Comparison of ENCODE assay signal across 16 cellular contexts in genomic region chr2:219209236-219209635, GRCh38. TPM values are rescaled to one million over a fixed set of nuclear protein-coding genes. Genes with fewer than 3 reads are reported as not detected.
A peak's percentile ranks its signal among the peaks of the same experiment; 100 is the strongest.
DNase-seq lines count a peak whose midpoint lies in the region; ATAC-seq and TF ChIP-seq lines count a peak whose summit lies in the region.
"Had no signal": no experiment of that assay in that cellular context is flagged by ENCODE, and none has a peak within 500 bp of the region (broad histone marks: within the 10 kb centered on the region; RNA-seq: fewer than 3 reads in every experiment).

No MANE protein-coding gene starts in this region.

- H3K36me3 Mint-ChIP-seq in CD8-positive, alpha-beta T cell = peaks cover 39% of the 10 kb centered on the region
- peaks cover 70% of the 10 kb centered on the region for H3K36me3 Mint-ChIP-seq in activated T-helper 17 cell treated with anti-CD3 and anti-CD28 coated beads, Interleukin-2, amount 50 U/mL, for 72 hours (ENCODE audit: low read depth)
- no peaks in the 10 kb centered on the region for H3K36me3 Mint-ChIP-seq in natural killer cell

- TF ChIP-seq POLR2A in gastroesophageal sphincter (IDR thresholded peaks at IDR 0.05) = no peak

- POLR2A ChIA-PET in A673 (lab: Charles Lee; ENCODE audit: low non-redundant PET) = interaction anchor here (0.6 kb wide), 1 partner anchor 20 kb away, joined by 4 read pairs; no protein-coding TSS in a partner anchor
- POLR2A ChIA-PET in CD8-positive, alpha-beta T cell (lab: Charles Lee) = interaction anchor here (0.5 to 5.0 kb wide), 8 partner anchors 9 to 86 kb away, joined by 3 to 95 read pairs (median 4); partner anchors contain the start of genes ABCB6, CNPPD1 and RETREG2

- no peaks in the 10 kb centered on the region for H3K9me3 ChIP-seq in A673 (ENCODE audit: low read depth, low read length, poor library complexity, severe bottlenecking)
- H3K9me3 ChIP-seq in CD8-positive, alpha-beta T cell (ENCODE audit: low read length) = no peaks in the 10 kb centered on the region
- H3K9me3 ChIP-seq in gastroesophageal sphincter = no peaks in the 10 kb centered on the region
- H3K9me3 ChIP-seq: BE2C, psoas muscle had no signal

- H3K27me3 ChIP-seq in A673 (replicated peaks; ENCODE audit: insufficient read depth, low read depth, low read length, poor library complexity) (no peaks in the 10 kb centered on the region), gastroesophageal sphincter (no peaks in the 10 kb centered on the region)
- H3K27me3 ChIP-seq in CD8-positive, alpha-beta T cell (ENCODE audit: insufficient read depth, low read length) = no peaks in the 10 kb centered on the region
- H3K27me3 ChIP-seq: BE2C had no signal

- peak overlapping the region; percentile 11 for H3K4me3 Mint-ChIP-seq in CD8-positive, alpha-beta T cell
- H3K4me3 Mint-ChIP-seq in activated T-helper 17 cell treated with anti-CD3 and anti-CD28 coated beads, Interleukin-2, amount 50 U/mL, for 72 hours = peak overlapping the region; percentile 97
- no peak overlapping the region for H3K4me3 Mint-ChIP-seq in natural killer cell
- H3K4me3 Mint-ChIP-seq: endodermal cell had no signal

- intact Hi-C loops in A673 (cut with micrococcal nuclease; ENCODE audit: unreplicated experiment) (no loop called here), natural killer cell (cut with micrococcal nuclease) (no loop called here)
- intact Hi-C loops in CD8-positive, alpha-beta T cell (cut with DNase I, micrococcal nuclease) = loop anchor here in 1 of 2 experiments (10.0 kb wide), 1 partner anchor 494 kb away; the partner anchor contains the start of gene TTLL4

- H3K27ac ChIP-seq in A673 (ENCODE audit: low read depth, low read length, poor library complexity, severe bottlenecking) (peak overlapping the region; percentile 68), gastroesophageal sphincter (peak overlapping the region in 1 of 4 donors; percentile 26)
- no peak overlapping the region for H3K27ac ChIP-seq in CD8-positive, alpha-beta T cell (ENCODE audit: low read depth, low read length)
- H3K27ac ChIP-seq: psoas muscle had no signal

- 72% methylated on average over 3 of the region's 8 CpGs; no CpG with 5 or more reads in 1 of the 2 donors for WGBS in gastroesophageal sphincter (ENCODE audit: low coverage in 1 of 2), 2 donors

- BruUV-seq in A673 (replicated peaks; lab: Mats Ljungman, UMichigan) = no TSS peak

- H3K36me3 ChIP-seq in A673 (ENCODE audit: insufficient read depth, low read length, poor library complexity, severe bottlenecking) (peaks cover 48% of the 10 kb centered on the region), gastroesophageal sphincter (peaks cover 0 to 59% of the 10 kb centered on the region in 2 donors)
- peaks cover 12% of the 10 kb centered on the region for H3K36me3 ChIP-seq in CD8-positive, alpha-beta T cell (ENCODE audit: insufficient read depth, low read length)

- no peak for TF ChIP-seq CTCF in A673 (conservative IDR thresholded peaks at IDR 0.05; ENCODE audit: low read depth, low read length)
- no peak for TF ChIP-seq CTCF in CD8-positive, alpha-beta T cell (IDR thresholded peaks at IDR 0.05)
- no peak for TF ChIP-seq CTCF in natural killer cell (IDR thresholded peaks at IDR 0.05)
- TF ChIP-seq CTCF in gastroesophageal sphincter (IDR thresholded peaks at IDR 0.05) = no peak

- no peak for DNase-seq in A673 (ENCODE audit: low spot score)
- DNase-seq in CD8-positive, alpha-beta T cell = no peak
- no peak for DNase-seq in natural killer cell
- no peak for DNase-seq in HUDEP-2 (lab: John Stamatoyannopoulos, UW; ENCODE audit: unreplicated experiment in 76 of 76)
- no peak for DNase-seq in NCI-H524 (lab: John Stamatoyannopoulos, UW)
- DNase-seq in GOT3 (lab: John Stamatoyannopoulos, UW) = no peak
- DNase-seq: BE2C; caudate nucleus; DMS79; endodermal cell; left ventricle myocardium superior; NCI-H446; psoas muscle; stimulated activated CD4-positive, alpha-beta T cell treated with anti-CD3 and anti-CD28 coated beads, Interleukin-12 subunit alpha, Interleukin-12 subunit beta, amount 100 ng/mL, for 4 hours had no signal

- H3K27me3 Mint-ChIP-seq in CD8-positive, alpha-beta T cell (ENCODE audit: low read depth) = no peaks in the 10 kb centered on the region
- no peaks in the 10 kb centered on the region for H3K27me3 Mint-ChIP-seq in activated T-helper 17 cell treated with anti-CD3 and anti-CD28 coated beads, Interleukin-2, amount 50 U/mL, for 72 hours
- no peaks in the 10 kb centered on the region for H3K27me3 Mint-ChIP-seq in natural killer cell (ENCODE audit: low read depth in 2 of 2)

- no peak for TF ChIP-seq EP300 in gastroesophageal sphincter (IDR thresholded peaks at IDR 0.05)

- H3K4me1 ChIP-seq in A673 (ENCODE audit: insufficient read depth, low read length, poor library complexity, severe bottlenecking) (peaks cover 15% of the 10 kb centered on the region), gastroesophageal sphincter (peaks cover 0 to 29% (median 9%) of the 10 kb centered on the region in 3 donors)
- H3K4me1 ChIP-seq in CD8-positive, alpha-beta T cell (ENCODE audit: insufficient read depth, low read length) = peaks cover 48% of the 10 kb centered on the region

- ATAC-seq in CD8-positive, alpha-beta T cell = no peak
- no peak for ATAC-seq in activated T-helper 17 cell treated with anti-CD3 and anti-CD28 coated beads, Interleukin-2, amount 50 U/mL, for 72 hours (replicated peaks)
- ATAC-seq in natural killer cell (no peak), gastroesophageal sphincter (no peak)
- ATAC-seq: left ventricle myocardium superior, psoas muscle had no signal

- no peaks in the 10 kb centered on the region for H3K9me3 Mint-ChIP-seq in CD8-positive, alpha-beta T cell
- H3K9me3 Mint-ChIP-seq in activated T-helper 17 cell treated with anti-CD3 and anti-CD28 coated beads, Interleukin-2, amount 50 U/mL, for 72 hours = no peaks in the 10 kb centered on the region
- H3K9me3 Mint-ChIP-seq in natural killer cell = no peaks in the 10 kb centered on the region

- H3K27ac Mint-ChIP-seq in CD8-positive, alpha-beta T cell = peak overlapping the region; percentile 82
- H3K27ac Mint-ChIP-seq in activated T-helper 17 cell treated with anti-CD3 and anti-CD28 coated beads, Interleukin-2, amount 50 U/mL, for 72 hours = peak overlapping the region; percentile 75
- peak overlapping the region; percentile 58 to 92 for H3K27ac Mint-ChIP-seq in natural killer cell
- H3K27ac Mint-ChIP-seq: endodermal cell had no signal

- CTCF ChIA-PET in A673 (lab: Charles Lee) = no interaction called here
- CTCF ChIA-PET in CD8-positive, alpha-beta T cell (lab: Charles Lee) = interaction anchor here (0.6 to 20.3 kb wide), 9 partner anchors 10 to 85 kb away, joined by 3 to 228 read pairs (median 4); partner anchors contain the start of genes CNPPD1, NHEJ1, SLC23A3 and TUBA4A

- H3K4me3 ChIP-seq in A673 (ENCODE audit: low read depth, low read length, poor library complexity, severe bottlenecking) (no peak overlapping the region), gastroesophageal sphincter (no peak overlapping the region)
- no peak overlapping the region for H3K4me3 ChIP-seq in CD8-positive, alpha-beta T cell (ENCODE audit: low read depth, low read length)
- H3K4me3 ChIP-seq: psoas muscle had no signal

- peaks cover 46% of the 10 kb centered on the region for H3K4me1 Mint-ChIP-seq in CD8-positive, alpha-beta T cell (ENCODE audit: low read depth)
- H3K4me1 Mint-ChIP-seq in activated T-helper 17 cell treated with anti-CD3 and anti-CD28 coated beads, Interleukin-2, amount 50 U/mL, for 72 hours = peaks cover 10% of the 10 kb centered on the region
- peaks cover 24 to 33% of the 10 kb centered on the region in 2 donors for H3K4me1 Mint-ChIP-seq in natural killer cell

RNA-seq across cellular contexts. Expression of gene ZFAND2B, which starts 2.7 kb away (rescaled TPM):
- total RNA-seq in A673 (2021) (20.0 and 23.7 TPM in 2 replicates), natural killer cell (10 to 100 TPM; 67.6 to 84.0 (median 83.4) TPM), gastroesophageal sphincter (10 to 100 TPM; 34.7 to 44.5 (median 37.6) TPM)
- total RNA-seq in CD8-positive, alpha-beta T cell = 10 to 100 TPM; 74.3 to 78.7 TPM
- 10 to 100 TPM; 27.9 to 29.8 TPM for total RNA-seq in activated T-helper 17 cell treated with anti-CD3 and anti-CD28 coated beads, Interleukin-2, amount 50 U/mL, for 72 hours

RNA-seq across cellular contexts. Expression of gene ABCB6, which starts 9.5 kb away (rescaled TPM):
- total RNA-seq in A673 (2021) (87.7 and 101 TPM in 2 replicates), natural killer cell (1 to 10 TPM in 2 of 3 donors, under 1 TPM in 1; 0.93 to 3.4 (median 1.9) TPM), gastroesophageal sphincter (10 to 100 TPM; 11.4 to 19.6 (median 16.8) TPM)
- 1 to 10 TPM; 3.4 to 3.5 TPM for total RNA-seq in CD8-positive, alpha-beta T cell
- total RNA-seq in activated T-helper 17 cell treated with anti-CD3 and anti-CD28 coated beads, Interleukin-2, amount 50 U/mL, for 72 hours = 10 to 100 TPM; 29.7 to 94.1 TPM

RNA-seq across cellular contexts. Expression of gene ATG9A, which starts 20.2 kb away (rescaled TPM):
- total RNA-seq in A673 (2021) (50.0 and 55.6 TPM in 2 replicates), natural killer cell (100 to 1,000 TPM in 2 of 3 donors, 10 to 100 TPM in 1; 98.1 to 110 (median 108) TPM), gastroesophageal sphincter (10 to 100 TPM; 39.8 to 82.6 (median 47.0) TPM)
- total RNA-seq in CD8-positive, alpha-beta T cell = 100 to 1,000 TPM; 103 to 116 TPM
- 10 to 100 TPM; 46.6 to 81.3 TPM for total RNA-seq in activated T-helper 17 cell treated with anti-CD3 and anti-CD28 coated beads, Interleukin-2, amount 50 U/mL, for 72 hours

RNA-seq across cellular contexts. Expression of gene ANKZF1, which starts 20.4 kb away (rescaled TPM):
- 30.6 and 39.1 TPM in 2 replicates for total RNA-seq in A673 (2021)
- 10 to 100 TPM; 97.4 to 99.5 TPM for total RNA-seq in CD8-positive, alpha-beta T cell
- total RNA-seq in activated T-helper 17 cell treated with anti-CD3 and anti-CD28 coated beads, Interleukin-2, amount 50 U/mL, for 72 hours = 100 to 1,000 TPM; 109 to 367 TPM
- 100 to 1,000 TPM; 100 to 148 (median 117) TPM for total RNA-seq in natural killer cell
- total RNA-seq in gastroesophageal sphincter = 10 to 100 TPM; 24.3 to 48.4 (median 25.1) TPM

RNA-seq across cellular contexts. Expression of gene RETREG2, which starts 31.2 kb away (rescaled TPM):
- total RNA-seq in A673 (2021) (53.1 and 59.0 TPM in 2 replicates), natural killer cell (10 to 100 TPM; 77.0 to 81.9 (median 79.0) TPM), gastroesophageal sphincter (10 to 100 TPM; 49.8 to 63.7 (median 57.6) TPM)
- 10 to 100 TPM; 76.7 to 79.0 TPM for total RNA-seq in CD8-positive, alpha-beta T cell
- total RNA-seq in activated T-helper 17 cell treated with anti-CD3 and anti-CD28 coated beads, Interleukin-2, amount 50 U/mL, for 72 hours = 100 to 1,000 TPM; 104 to 148 TPM
